ENCODE assay signal across 21 cellular contexts in genomic region chr6:135186255-135186654, GRCh38. TPM values are rescaled to one million over a fixed set of nuclear protein-coding genes. Genes with fewer than 3 reads are reported as not detected.
A peak's percentile ranks its signal among the peaks of the same experiment; 100 is the strongest.
DNase-seq lines count a peak whose midpoint lies in the region; ATAC-seq, FAIRE-seq and TF ChIP-seq lines count a peak whose summit lies in the region.
"Had no signal": no experiment of that assay in that cellular context is flagged by ENCODE, and none has a peak within 500 bp of the region (broad histone marks: within the 10 kb centered on the region; RNA-seq: fewer than 3 reads in every experiment).

No MANE protein-coding gene starts in this region.

- in situ Hi-C loops in K562 (cut with MboI): loop anchor here (5.0 to 10.0 kb wide), 2 partner anchors 39 to 239 kb away; no protein-coding TSS in a partner anchor

- H3K27me3 Mint-ChIP-seq in activated naive CD4-positive, alpha-beta T cell treated with anti-CD3 and anti-CD28 coated beads, Interleukin-2, amount 50 U/mL, for 24 hours: no peaks in the 10 kb centered on the region
- H3K27me3 Mint-ChIP-seq in CD4-positive, alpha-beta T cell: no peaks in the 10 kb centered on the region

- H3K4me1 ChIP-seq in K562 (replicated peaks in 1 of 2; ENCODE audit: control insufficient read depth in 2 of 2, insufficient read depth in 2 of 2, low read length in 2 of 2) (peaks cover 28 to 42% of the 10 kb centered on the region in 2 experiments), small intestine (ENCODE audit: control insufficient read depth in 2 of 2, insufficient read depth in 1 of 2, low read depth in 1 of 2, low read length in 1 of 2) (no peaks in the 10 kb centered on the region)

- H3K9me3 ChIP-seq in CD4-positive, alpha-beta T cell (ENCODE audit: control insufficient read depth, low read length): no peaks in the 10 kb centered on the region
- H3K9me3 ChIP-seq in KOPT-K1 (ENCODE audit: insufficient read depth, low read length, poor library complexity, severe bottlenecking) (no peaks in the 10 kb centered on the region), K562 (replicated peaks; ENCODE audit: control insufficient read depth, insufficient read depth, low read depth, low read length) (peaks cover 6% of the 10 kb centered on the region; the same call in 1 of the 2 replicates), small intestine (ENCODE audit: control insufficient read depth, low read depth) (no peaks in the 10 kb centered on the region)

- peak overlapping the region; percentile 71; the same call in 1 of the 2 replicates for H3K4me3 ChIP-seq in K562
- no peak overlapping the region for H3K4me3 ChIP-seq in small intestine (ENCODE audit: low read depth in 1 of 2, low read length in 2 of 2)

- H3K9me3 Mint-ChIP-seq in activated naive CD4-positive, alpha-beta T cell treated with anti-CD3 and anti-CD28 coated beads, Interleukin-2, amount 50 U/mL, for 24 hours: no peaks in the 10 kb centered on the region
- no peaks in the 10 kb centered on the region for H3K9me3 Mint-ChIP-seq in CD4-positive, alpha-beta T cell
- H3K9me3 Mint-ChIP-seq: CD8-positive, alpha-beta memory T cell had no signal

- no peak for DNase-seq in activated naive CD4-positive, alpha-beta T cell treated with Interleukin-2 at 50 U/mL for 16 hours
- no peak for DNase-seq in CD4-positive, alpha-beta T cell
- DNase-seq in K562 (ENCODE audit: extremely low read depth in 1 of 4, low spot score in 3 of 4) (no peak), small intestine (no peak)
- DNase-seq: C1 segment of cervical spinal cord; Calu3; CD8-positive, alpha-beta memory T cell; DMS153; GOT3; Karpas-422; NCI-H1048; NCI-H1417 treated with DMSO at 0.1 percent for 48 hours; NCI-H187; Right ventricle myocardium superior had no signal

- no peaks in the 10 kb centered on the region for H3K27me3 ChIP-seq in CD4-positive, alpha-beta T cell (ENCODE audit: control insufficient read depth, insufficient read depth, low read length)
- H3K27me3 ChIP-seq in K562 (ENCODE audit: control insufficient read depth in 2 of 2, insufficient read depth in 2 of 2, low read length in 2 of 2): no peaks in the 10 kb centered on the region
- H3K27me3 ChIP-seq in small intestine (ENCODE audit: control insufficient read depth in 2 of 2, insufficient read depth in 2 of 2, low read length in 2 of 2): peaks cover 0 to 2% of the 10 kb centered on the region in 2 donors

- H3K79me2 ChIP-seq in K562 (ENCODE audit: control insufficient read depth, insufficient read depth, low read length): peaks cover 93% of the 10 kb centered on the region

- BruUV-seq in K562 (replicated peaks; lab: Mats Ljungman, UMichigan): no TSS peak

- H3K27ac Mint-ChIP-seq in activated naive CD4-positive, alpha-beta T cell treated with anti-CD3 and anti-CD28 coated beads, Interleukin-2, amount 50 U/mL, for 24 hours: peak overlapping the region; percentile 2
- H3K27ac Mint-ChIP-seq in CD4-positive, alpha-beta T cell: peak overlapping the region; percentile 47

- peak overlapping the region; percentile 57 for H3K4me2 ChIP-seq in K562 (ENCODE audit: insufficient read depth, low read length)

- CTCF ChIA-PET in CD4-positive, alpha-beta T cell (lab: Charles Lee): interaction anchor here (1.9 kb wide), 1 partner anchor 17 kb away, joined by 4 read pairs; no protein-coding TSS in a partner anchor
- CTCF ChIA-PET in K562 (lab: Yijun Ruan, JAX; ENCODE audit: low intra/inter-chr PET ratio): interaction anchor here (0.5 to 0.6 kb wide), 2 partner anchors 48 to 145 kb away, joined by 3 to 4 read pairs; no protein-coding TSS in a partner anchor

- no peak overlapping the region for H3K27ac ChIP-seq in CD4-positive, alpha-beta T cell (ENCODE audit: low read depth, low read length)
- H3K27ac ChIP-seq in KOPT-K1 (ENCODE audit: low read depth, low read length, poor library complexity, severe bottlenecking) (peak overlapping the region; percentile 97), K562 (ENCODE audit: extremely low read depth, low read depth, low read length) (no peak overlapping the region; the same call in 1 of the 3 replicates), small intestine (ENCODE audit: low read depth in 1 of 2, low read length in 1 of 2) (no peak overlapping the region)

- TF ChIP-seq EP300 in K562 (IDR thresholded peaks at IDR 0.05; ENCODE audit: low read length): no peak

- H3K36me3 Mint-ChIP-seq in activated naive CD4-positive, alpha-beta T cell treated with anti-CD3 and anti-CD28 coated beads, Interleukin-2, amount 50 U/mL, for 24 hours: peaks cover 16% of the 10 kb centered on the region
- H3K36me3 Mint-ChIP-seq in CD4-positive, alpha-beta T cell (ENCODE audit: low read depth): peaks cover 20% of the 10 kb centered on the region

- TF ChIP-seq RAD21 in K562 (CRISPR knock-in tag; conservative IDR thresholded peaks at IDR 0.05 in 1 of 2, IDR thresholded peaks at IDR 0.05 in 1 of 2): no peak

- POLR2A ChIA-PET in CD4-positive, alpha-beta T cell (lab: Charles Lee): no interaction called here
- POLR2A ChIA-PET in K562 (lab: Yijun Ruan, JAX): no interaction called here

- TF ChIP-seq CTCF in CD4-positive, alpha-beta T cell (IDR thresholded peaks at IDR 0.05): no peak
- no peak for TF ChIP-seq CTCF in K562 (IDR thresholded peaks at IDR 0.05 in 2 of 3, conservative IDR thresholded peaks at IDR 0.05 in 1 of 3; ENCODE audit: insufficient read depth in 2 of 3, low read depth in 1 of 3, low read length in 3 of 3)

- peaks cover 63% of the 10 kb centered on the region for H3K36me3 ChIP-seq in KOPT-K1 (ENCODE audit: insufficient read depth, low read length)
- peaks cover 71% of the 10 kb centered on the region for H3K36me3 ChIP-seq in K562 (ENCODE audit: control insufficient read depth, insufficient read depth, low read length)
- H3K36me3 ChIP-seq in small intestine (ENCODE audit: control insufficient read depth in 2 of 2, insufficient read depth in 2 of 2, low read length in 2 of 2): no peaks in the 10 kb centered on the region

- no peak for TF ChIP-seq POLR2A in K562 (conservative IDR thresholded peaks at IDR 0.05)

- FAIRE-seq in K562 (lab: Jason Lieb, UNC): no peak
- FAIRE-seq in small intestine (lab: Jason Lieb, UNC): no peak
- FAIRE-seq: G401.6, HTR-8/SVneo had no signal

- peaks cover 28% of the 10 kb centered on the region for H3K4me1 Mint-ChIP-seq in activated naive CD4-positive, alpha-beta T cell treated with anti-CD3 and anti-CD28 coated beads, Interleukin-2, amount 50 U/mL, for 24 hours
- peaks cover 36% of the 10 kb centered on the region for H3K4me1 Mint-ChIP-seq in CD4-positive, alpha-beta T cell (ENCODE audit: low read depth)

- H3K9me1 ChIP-seq in K562 (ENCODE audit: control insufficient read depth, insufficient read depth, low read length): no peaks in the 10 kb centered on the region

- no peaks in the 10 kb centered on the region for H4K20me1 ChIP-seq in K562 (replicated peaks; ENCODE audit: control insufficient read depth, insufficient read depth, low read length)

- H2AFZ ChIP-seq in K562 (ENCODE audit: low read depth, low read length): no peak overlapping the region

- H3K4me3 Mint-ChIP-seq in activated naive CD4-positive, alpha-beta T cell treated with anti-CD3 and anti-CD28 coated beads, Interleukin-2, amount 50 U/mL, for 24 hours: no peak overlapping the region
- peak overlapping the region; percentile 58 for H3K4me3 Mint-ChIP-seq in CD4-positive, alpha-beta T cell

- no peak overlapping the region for H3K9ac ChIP-seq in K562 (ENCODE audit: insufficient read depth in 1 of 2, low read depth in 2 of 2, low read length in 2 of 2)

- no peak for ATAC-seq in CD4-positive, alpha-beta T cell (ENCODE audit: poor library complexity)
- ATAC-seq in K562 (no peak), GM18502 (IDR thresholded peaks at IDR 0.05; ENCODE audit: poor library complexity, unreplicated experiment) (no peak)
- ATAC-seq: HCT116 had no signal

- intact Hi-C loops in CD4-positive, alpha-beta T cell (cut with DNase I, micrococcal nuclease): loop anchor here in 1 of 2 experiments (5.0 to 10.0 kb wide), 2 partner anchors 236 to 1011 kb away; no protein-coding TSS in a partner anchor
- intact Hi-C loops in K562 (cut with micrococcal nuclease): loop anchor here (10.0 kb wide), 1 partner anchor 1231 kb away; the partner anchor contains the start of gene TBPL1

- WGBS in K562 (ENCODE audit: insufficient coverage, low coverage, missing lambda C conversion rate): 100% methylated on average over 2 of the region's 2 CpGs
- 97 to 100% (median 98%) methylated on average over 2 of the region's 2 CpGs for WGBS in small intestine, 3 donors

TF ChIP-seq in K562, 482 proteins besides CTCF, POLR2A, EP300 and RAD21 (continues in another document):
- peak; percentile 57 for TF ChIP-seq WHSC1 (IDR thresholded peaks at IDR 0.05; ENCODE audit: low read length)
- no peak for TF ChIP-seq MXI1 (IDR thresholded peaks at IDR 0.05; ENCODE audit: low read depth, low read length)
- no peak for TF ChIP-seq C11orf30 (IDR thresholded peaks at IDR 0.05; ENCODE audit: low read depth)
- peak; percentile 81 for TF ChIP-seq ZNF316 (IDR thresholded peaks at IDR 0.05)
- peak in 1 of 2 experiments; percentile 35; a peak in 1 of 3 replicates for TF ChIP-seq CBX3 (IDR thresholded peaks at IDR 0.05; ENCODE audit: borderline replicate concordance in 1 of 2, low read length in 2 of 2)
- 0 out of 2 replicates have a peak, but pooled peaks have one; percentile 68 for TF ChIP-seq TRIM28 (IDR thresholded peaks at IDR 0.05)
- no peak for TF ChIP-seq ZNF24 (IDR thresholded peaks at IDR 0.05)
- no peak for TF ChIP-seq ZNF445 (CRISPR knock-in tag; IDR thresholded peaks at IDR 0.05; ENCODE audit: low read depth)
- TF ChIP-seq NR2C1 (IDR thresholded peaks at IDR 0.05): no peak
- no peak for TF ChIP-seq NR2C1 (tag; IDR thresholded peaks at IDR 0.05)

RNA-seq across cellular contexts. Expression of gene MYB, which starts 5.1 kb away (rescaled TPM):
- total RNA-seq in CD4-positive, alpha-beta T cell: 1 to 10 TPM; 2.0 to 2.6 TPM
- 136 and 323 TPM in 2 replicates for total RNA-seq in K562 (2011; cell fraction: chromatin; rRNA removed; ENCODE audit: low replicate concordance)
- 63.7 and 97.6 TPM in 2 replicates for total RNA-seq in K562 (2011; cell fraction: nucleolus; rRNA removed)
- total RNA-seq in K562 (2011; cell fraction: nucleoplasm; rRNA removed): 152 and 301 TPM in 2 replicates
- total RNA-seq in K562 (2014; rRNA removed) (116 and 117 TPM in 2 replicates), K562 (2014; rRNA removed; fragmentation: Illumina TruSeq; extraction: Trizol) (149 and 170 TPM in 2 replicates), K562 (2015; rRNA removed; fragmentation: Illumina TruSeq; extraction: Trizol) (215 and 218 TPM in 2 replicates), K562 (2021) (140 and 142 TPM in 2 replicates)
- polyA plus RNA-seq in K562 (2011; rRNA removed) (82.6 and 94.1 TPM in 2 replicates), K562 (2014; fragmentation: Illumina TruSeq; extraction: Trizol) (133 and 185 TPM in 2 replicates), K562 (2014; fragmentation: Nextera tagmentation; extraction: Ambion mirVana) (10 to 100 TPM; 35.8 to 44.1 TPM), K562 (2014; rRNA removed) (153 and 155 TPM in 2 replicates), small intestine (10 to 100 TPM in 1 of 3 donors, 1 to 10 TPM in 2; 1.6 to 19.8 (median 2.7) TPM)
- 49.6 and 73.2 TPM in 2 replicates for polyA plus RNA-seq in K562 (2011; cell fraction: cytosol; rRNA removed)
- polyA plus RNA-seq in K562 (2011; cell fraction: nucleus; rRNA removed): 131 and 141 TPM in 2 replicates
- polyA plus RNA-seq in K562 (2012): 106 and 145 TPM in 2 replicates
- 153 and 187 TPM in 2 replicates for polyA minus RNA-seq in K562 (2011; rRNA and poly(A)+ RNA removed)
- polyA minus RNA-seq in K562 (2011; cell fraction: cytosol; rRNA and poly(A)+ RNA removed): 73.2 and 75.5 TPM in 2 replicates
- 136 and 220 TPM in 2 replicates for polyA minus RNA-seq in K562 (2011; cell fraction: nucleus; rRNA and poly(A)+ RNA removed)
- total RNA-seq: MCF 10A had no signal

Comparison
In these comparisons a context has a peak if more than half of its experiments do, and no peak if none do; other contexts are left out.
1. RNA of gene MYB, which starts 5.1 kb away (total RNA-seq): 63.7 to 323 TPM in K562; 2.0 to 2.6 TPM in CD4-positive, alpha-beta T cell; every median in the first group is over 10 times any median in the second.